22 cellular contexts compared by ENCODE assay signal in genomic region chr16:55019419-55020131, GRCh38.
"Had no signal": no experiment of that assay in that cellular context is flagged by ENCODE, and none has a peak within 500 bp of the region (broad histone marks: within the 10 kb centered on the region; RNA-seq: fewer than 3 reads in every experiment).

No MANE protein-coding gene starts in this region.

- H3K4me1 ChIP-seq: lower lobe of right lung, pancreas, thyroid gland had no signal

- H3K4me3 ChIP-seq: lower lobe of right lung, pancreas, thyroid gland had no signal

- H3K36me3 ChIP-seq: lower lobe of right lung, pancreas, thyroid gland had no signal

- H3K9me3 Mint-ChIP-seq: activated CD8-positive, alpha-beta T cell treated with anti-CD3 and anti-CD28 coated beads for 36 hours had no signal

- H3K27ac Mint-ChIP-seq: activated CD4-positive, alpha-beta T cell treated with anti-CD3 and anti-CD28 coated beads, Interleukin-2, amount 10 ng/mL, durations not matched to agents 24 days and 14 days; activated CD8-positive, alpha-beta memory T cell treated with anti-CD3 and anti-CD28 coated beads, Interleukin-2, amount 10 ng/mL, durations not matched to agents 7 days and 5 days; activated CD8-positive, alpha-beta T cell treated with anti-CD3 and anti-CD28 coated beads for 36 hours; activated naive CD4-positive, alpha-beta T cell treated with anti-CD3 and anti-CD28 coated beads, Interleukin-2, amount 50 U/mL, for 72 hours; immature natural killer cell; naive thymus-derived CD8-positive, alpha-beta T cell; stimulated activated naive CD8-positive, alpha-beta T cell treated with anti-CD3 and anti-CD28 coated beads, Interleukin-15, Interleukin-2, amounts not matched to agents 100 ng/mL and 50 ng/mL, for 24 hours had no signal

- H3K27me3 ChIP-seq: pancreas, thyroid gland had no signal

- H3K9me3 ChIP-seq: lower lobe of right lung, pancreas, thyroid gland had no signal

- FAIRE-seq: astrocyte, colon, endothelial cell of umbilical vein, pancreas had no signal

- H3K27ac ChIP-seq: lower lobe of right lung, pancreas, thyroid gland had no signal

- ATAC-seq: activated CD4-positive, CD25-positive, alpha-beta regulatory T cell treated with anti-CD3 and anti-CD28 coated beads, Interleukin-2, amount 50 U/mL, for 24 hours; activated CD8-positive, alpha-beta memory T cell treated with anti-CD3 and anti-CD28 coated beads, Interleukin-2, amount 10 ng/mL, durations not matched to agents 7 days and 5 days; activated CD8-positive, alpha-beta T cell treated with anti-CD3 and anti-CD28 coated beads for 36 hours; activated naive CD4-positive, alpha-beta T cell treated with anti-CD3 and anti-CD28 coated beads, Interleukin-2, amount 50 U/mL, for 72 hours; esophagus mucosa; left lobe of liver; lower lobe of right lung; naive thymus-derived CD8-positive, alpha-beta T cell; pancreas; right cardiac atrium had no signal

- H3K4me1 Mint-ChIP-seq: activated CD4-positive, alpha-beta T cell treated with anti-CD3 and anti-CD28 coated beads, Interleukin-2, amount 10 ng/mL, durations not matched to agents 24 days and 14 days; activated CD8-positive, alpha-beta memory T cell treated with anti-CD3 and anti-CD28 coated beads, Interleukin-2, amount 10 ng/mL, durations not matched to agents 7 days and 5 days; central memory CD8-positive, alpha-beta T cell; immature natural killer cell had no signal

- H3K36me3 Mint-ChIP-seq: activated CD8-positive, alpha-beta memory T cell treated with anti-CD3 and anti-CD28 coated beads, Interleukin-2, amount 10 ng/mL, durations not matched to agents 7 days and 5 days; immature natural killer cell had no signal

- H3K27me3 Mint-ChIP-seq: activated CD8-positive, alpha-beta memory T cell treated with anti-CD3 and anti-CD28 coated beads, Interleukin-2, amount 10 ng/mL, durations not matched to agents 7 days and 5 days had no signal

- H3K4me3 Mint-ChIP-seq: activated CD4-positive, alpha-beta T cell treated with anti-CD3 and anti-CD28 coated beads, Interleukin-2, amount 10 ng/mL, durations not matched to agents 24 days and 14 days; activated CD8-positive, alpha-beta memory T cell treated with anti-CD3 and anti-CD28 coated beads, Interleukin-2, amount 10 ng/mL, durations not matched to agents 7 days and 5 days; activated CD8-positive, alpha-beta T cell treated with anti-CD3 and anti-CD28 coated beads for 36 hours; central memory CD8-positive, alpha-beta T cell; immature natural killer cell; naive thymus-derived CD8-positive, alpha-beta T cell; stimulated activated naive CD8-positive, alpha-beta T cell treated with anti-CD3 and anti-CD28 coated beads, Interleukin-15, Interleukin-2, amounts not matched to agents 100 ng/mL and 50 ng/mL, for 24 hours had no signal

- DNase-seq: activated CD4-positive, alpha-beta T cell treated with anti-CD3 and anti-CD28 coated beads, Interleukin-2, amount 10 ng/mL, durations not matched to agents 24 days and 14 days; activated CD8-positive, alpha-beta memory T cell treated with anti-CD3 and anti-CD28 coated beads, Interleukin-2, amount 10 ng/mL, durations not matched to agents 7 days and 5 days; activated CD8-positive, alpha-beta T cell treated with anti-CD3 and anti-CD28 coated beads for 36 hours; effector memory CD4-positive, alpha-beta T cell; foreskin melanocyte; immature natural killer cell; lower lobe of right lung; naive thymus-derived CD8-positive, alpha-beta T cell; pancreas; stimulated activated CD4-positive, alpha-beta T cell treated with anti-CD3 and anti-CD28 coated beads, Interleukin-12 subunit alpha, Interleukin-12 subunit beta, amount 100 ng/mL, for 4 hours; substantia nigra; thyroid gland had no signal
